In genomic region chr16:46976550-46976949, GRCh38 we compare ENCODE assay signal across 11 cellular contexts. TPM values are rescaled to one million over a fixed set of nuclear protein-coding genes. Genes with fewer than 3 reads are reported as not detected.
A peak's percentile ranks its signal among the peaks of the same experiment; 100 is the strongest.
DNase-seq lines count a peak whose midpoint lies in the region; ATAC-seq, FAIRE-seq and TF ChIP-seq lines count a peak whose summit lies in the region.
"Had no signal": no experiment of that assay in that cellular context is flagged by ENCODE, and none has a peak within 500 bp of the region (broad histone marks: within the 10 kb centered on the region; RNA-seq: fewer than 3 reads in every experiment).

No MANE protein-coding gene starts in this region.

- peaks cover 40% of the 10 kb centered on the region for H3K4me1 Mint-ChIP-seq in activated naive CD4-positive, alpha-beta T cell treated with anti-CD3 and anti-CD28 coated beads, Interleukin-2, amount 50 U/mL, for 24 hours

- CTCF ChIA-PET in Panc1 (lab: Charles Lee) = no interaction called here

- H3K27ac Mint-ChIP-seq in activated naive CD4-positive, alpha-beta T cell treated with anti-CD3 and anti-CD28 coated beads, Interleukin-2, amount 50 U/mL, for 24 hours = peak overlapping the region; percentile 80

- BruUV-seq in Panc1 (replicated peaks; lab: Mats Ljungman, UMichigan) = no TSS peak

- H3K9ac ChIP-seq in keratinocyte (ENCODE audit: control insufficient read depth, extremely low read depth, insufficient read depth, low read length) = no peak overlapping the region
- no peak overlapping the region for H3K9ac ChIP-seq in kidney (ENCODE audit: low read length in 2 of 2)

- no peaks in the 10 kb centered on the region for H3K9me1 ChIP-seq in keratinocyte (ENCODE audit: control insufficient read depth, extremely low read depth, insufficient read depth, low read length)

- in situ Hi-C loops in Panc1 (cut with HindIII; ENCODE audit: low pct_unique_long_range_greater_than_20kb, low sequenced_read_pairs) (no loop called here), transverse colon (cut with MboI; ENCODE audit: low pct_ligation_motif_present in 1 of 4, low pct_unique_long_range_greater_than_20kb in 1 of 4, low sequenced_read_pairs in 3 of 4) (no loop called here)

- no peak for ATAC-seq in Panc1

- no peaks in the 10 kb centered on the region for H4K20me1 ChIP-seq in keratinocyte (ENCODE audit: control insufficient read depth, extremely low read depth, insufficient read depth, low read length)

- FAIRE-seq in keratinocyte (lab: Jason Lieb, UNC) = no peak
- no peak for FAIRE-seq in kidney (lab: Jason Lieb, UNC)
- FAIRE-seq: endometrium had no signal

- TF ChIP-seq POLR2A in transverse colon (IDR thresholded peaks at IDR 0.05) = no peak

- dilution Hi-C loops in keratinocyte (cut with MboI; ENCODE audit: extremely low pct_ligation_motif_present, low sequenced_read_pairs) = no loop called here

- H3K27ac ChIP-seq in Panc1 (ENCODE audit: low read length) (peak overlapping the region; percentile 48; the same call in 1 of the 2 replicates), keratinocyte (ENCODE audit: control insufficient read depth, insufficient read depth, low read length) (no peak overlapping the region), transverse colon (no peak overlapping the region), kidney (ENCODE audit: low read depth in 2 of 2, low read length in 2 of 2) (no peak overlapping the region)

- no peak overlapping the region for H3K4me2 ChIP-seq in keratinocyte (ENCODE audit: control insufficient read depth, extremely low read depth, insufficient read depth, low read depth, low read length)

- POLR2A ChIA-PET in Panc1 (lab: Charles Lee) = no interaction called here

- TF ChIP-seq CTCF in Panc1 (IDR thresholded peaks at IDR 0.05) (no peak), keratinocyte (optimal IDR thresholded peaks at IDR 0.05 in 1 of 3, IDR thresholded peaks at IDR 0.05 in 1 of 3, conservative IDR thresholded peaks at IDR 0.05 in 1 of 3; ENCODE audit: extremely low read depth in 1 of 3, insufficient read depth in 2 of 3, low read length in 3 of 3) (no peak), transverse colon (IDR thresholded peaks at IDR 0.05) (no peak), kidney (IDR thresholded peaks at IDR 0.05; ENCODE audit: borderline replicate concordance, extremely low read depth, insufficient read depth) (no peak)

- no peak for TF ChIP-seq EP300 in transverse colon (IDR thresholded peaks at IDR 0.05; ENCODE audit: low read depth)

- no peaks in the 10 kb centered on the region for H3K27me3 ChIP-seq in Panc1 (ENCODE audit: control insufficient read depth, insufficient read depth, low read length)
- H3K27me3 ChIP-seq in keratinocyte (ENCODE audit: control insufficient read depth, extremely low read depth, insufficient read depth, low read length) = no peaks in the 10 kb centered on the region
- no peaks in the 10 kb centered on the region for H3K27me3 ChIP-seq in transverse colon

- H2AFZ ChIP-seq in keratinocyte (ENCODE audit: control insufficient read depth, low read length) = peak overlapping the region; percentile 64

- H3K36me3 Mint-ChIP-seq in activated naive CD4-positive, alpha-beta T cell treated with anti-CD3 and anti-CD28 coated beads, Interleukin-2, amount 50 U/mL, for 24 hours = peaks cover 2% of the 10 kb centered on the region

- H3K4me1 ChIP-seq in Panc1 (ENCODE audit: control insufficient read depth, insufficient read depth, low read length) = peaks cover 14% of the 10 kb centered on the region
- peaks cover 18% of the 10 kb centered on the region for H3K4me1 ChIP-seq in keratinocyte (ENCODE audit: control insufficient read depth, extremely low read depth, insufficient read depth, low read length)
- peaks cover 0 to 24% (median 16%) of the 10 kb centered on the region in 4 donors for H3K4me1 ChIP-seq in transverse colon
- peaks cover 11% of the 10 kb centered on the region in 2 donors for H3K4me1 ChIP-seq in kidney (ENCODE audit: control insufficient read depth in 1 of 2, insufficient read depth in 1 of 2, low read depth in 1 of 2, low read length in 2 of 2)

- H3K4me3 Mint-ChIP-seq in activated naive CD4-positive, alpha-beta T cell treated with anti-CD3 and anti-CD28 coated beads, Interleukin-2, amount 50 U/mL, for 24 hours = no peak overlapping the region

- intact Hi-C loops in Panc1 (cut with micrococcal nuclease; ENCODE audit: unreplicated experiment) (no loop called here), transverse colon (cut with DNase I; ENCODE audit: low total_unique reads) (no loop called here), kidney (cut with DNase I) (no loop called here)

- H3K9me3 ChIP-seq in Panc1 (ENCODE audit: control insufficient read depth, insufficient read depth, low read depth, low read length) (no peaks in the 10 kb centered on the region), keratinocyte (ENCODE audit: control insufficient read depth, low read depth, low read length) (no peaks in the 10 kb centered on the region), transverse colon (no peaks in the 10 kb centered on the region), kidney (ENCODE audit: control insufficient read depth in 1 of 2, low read length in 2 of 2) (no peaks in the 10 kb centered on the region)

- peaks cover 22% of the 10 kb centered on the region for H3K79me2 ChIP-seq in keratinocyte (ENCODE audit: control insufficient read depth, insufficient read depth, low read length)

- no peaks in the 10 kb centered on the region for H3K9me3 Mint-ChIP-seq in activated naive CD4-positive, alpha-beta T cell treated with anti-CD3 and anti-CD28 coated beads, Interleukin-2, amount 50 U/mL, for 24 hours
- H3K9me3 Mint-ChIP-seq: brain had no signal

- DNase-seq in activated naive CD4-positive, alpha-beta T cell treated with anti-CD3 and anti-CD28 coated beads, Interleukin-2, amount 50 U/mL, for 16 hours = no peak
- DNase-seq in Panc1 (ENCODE audit: low read depth, low spot score) (no peak), keratinocyte (ENCODE audit: low read depth, low spot score) (no peak), transverse colon (peak; percentile 21), kidney (no peak), NCI-H187 treated with DMSO at 0.1 percent for 48 hours (lab: John Stamatoyannopoulos, UW) (no peak), D341Med (ENCODE audit: low spot score) (no peak)

- no peaks in the 10 kb centered on the region for H3K27me3 Mint-ChIP-seq in activated naive CD4-positive, alpha-beta T cell treated with anti-CD3 and anti-CD28 coated beads, Interleukin-2, amount 50 U/mL, for 24 hours
- H3K27me3 Mint-ChIP-seq: brain had no signal

- WGBS in transverse colon (ENCODE audit: low coverage in 1 of 2), 2 donors = 41 to 43% methylated on average over 3 to 4 of the region's 4 CpGs

- no peak overlapping the region for H3K4me3 ChIP-seq in Panc1 (ENCODE audit: low read depth in 2 of 2, low read length in 2 of 2)
- no peak overlapping the region for H3K4me3 ChIP-seq in keratinocyte (ENCODE audit: control insufficient read depth in 2 of 3, extremely low read depth in 1 of 3, insufficient read depth in 2 of 3, low read depth in 1 of 3, low read length in 3 of 3)
- no peak overlapping the region for H3K4me3 ChIP-seq in transverse colon
- no peak overlapping the region for H3K4me3 ChIP-seq in kidney (ENCODE audit: low read length in 2 of 2)
- H3K4me3 ChIP-seq: lung had no signal

- peaks cover 6% of the 10 kb centered on the region; the same call in 1 of the 2 replicates for H3K36me3 ChIP-seq in Panc1 (ENCODE audit: control insufficient read depth, insufficient read depth, low read length)
- peaks cover 0 to 1% of the 10 kb centered on the region in 2 experiments for H3K36me3 ChIP-seq in keratinocyte (ENCODE audit: control insufficient read depth in 2 of 2, extremely low read depth in 1 of 2, insufficient read depth in 2 of 2, low read length in 2 of 2)
- H3K36me3 ChIP-seq in transverse colon = no peaks in the 10 kb centered on the region
- H3K36me3 ChIP-seq in kidney (ENCODE audit: control insufficient read depth in 1 of 2, insufficient read depth in 2 of 2, low read length in 2 of 2) = no peaks in the 10 kb centered on the region

RNA-seq across cellular contexts. Expression of gene DNAJA2, which starts 3.1 kb away (rescaled TPM):
- total RNA-seq in Panc1 (2021; ENCODE audit: unreplicated experiment) (49.4 TPM), transverse colon (10 to 100 TPM; 17.1 to 53.2 (median 39.2) TPM), kidney (54.4 TPM)
- polyA plus RNA-seq in Panc1 (2012; ENCODE audit: insufficient read length) = 46.4 TPM
- polyA plus RNA-seq in keratinocyte (19.9 to 36.3 TPM (median 30.5 TPM) in 3 replicates), kidney (ENCODE audit: insufficient read depth, low read depth, low replicate concordance) (47.3 TPM)
- 122 TPM for polyA plus RNA-seq in keratinocyte (2011; ENCODE audit: low read depth)
- polyA plus RNA-seq in keratinocyte (2011; cell fraction: cytosol; rRNA removed) = 21.0 and 27.8 TPM in 2 replicates
- polyA plus RNA-seq in keratinocyte (2011; cell fraction: nucleus; rRNA removed) = 15.8 and 22.9 TPM in 2 replicates
- 63.9 and 82.6 TPM in 2 replicates for polyA plus RNA-seq in keratinocyte (2012; ENCODE audit: low replicate concordance)
- 7.6 to 35.3 TPM (median 19.5 TPM) in 3 replicates for polyA minus RNA-seq in keratinocyte
- 39.7 TPM for polyA minus RNA-seq in keratinocyte (2011; cell fraction: cytosol; rRNA and poly(A)+ RNA removed)
- 8.7 and 15.5 TPM in 2 replicates for polyA minus RNA-seq in keratinocyte (2011; cell fraction: nucleus; rRNA and poly(A)+ RNA removed)
